ENCODE assay signal across 15 cellular contexts in the genomic region with DNA sequence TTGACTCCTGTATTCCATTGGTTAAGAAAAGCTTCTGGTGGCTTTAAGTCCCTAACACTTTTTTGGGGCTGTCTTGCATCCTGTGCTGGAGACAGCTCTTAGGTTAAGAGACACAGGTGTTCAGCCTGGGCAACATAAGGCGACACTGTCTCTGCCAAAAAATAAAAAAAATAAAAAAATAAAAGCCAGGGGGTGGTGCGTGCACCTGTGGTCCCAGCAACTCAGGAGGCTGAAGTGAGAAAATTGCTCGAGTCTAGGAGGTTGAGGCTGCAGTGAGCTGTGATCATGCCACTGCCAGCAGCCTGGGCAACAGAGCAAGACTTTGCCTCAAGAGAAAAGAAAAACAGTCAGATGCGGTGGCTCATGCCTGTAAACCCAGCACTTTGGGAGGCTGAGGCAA. TPM values are rescaled to one million over a fixed set of nuclear protein-coding genes. Genes with fewer than 3 reads are reported as not detected.
DNase-seq lines count a peak whose midpoint lies in the region; ATAC-seq, FAIRE-seq and TF ChIP-seq lines count a peak whose summit lies in the region.
"Had no signal": no experiment of that assay in that cellular context is flagged by ENCODE, and none has a peak within 500 bp of the region (broad histone marks: within the 10 kb centered on the region; RNA-seq: fewer than 3 reads in every experiment).

No MANE protein-coding gene starts in this region.

- H3K4me1 ChIP-seq in CD8-positive, alpha-beta T cell (ENCODE audit: insufficient read depth, low read length), result peaks cover 26% of the 10 kb centered on the region
- H3K4me1 ChIP-seq in gastrocnemius medialis, result peaks cover 30 to 60% of the 10 kb centered on the region in 2 donors

- peak overlapping the region; percentile 22 for H3K27ac Mint-ChIP-seq in CD8-positive, alpha-beta T cell
- peak overlapping the region; percentile 85 for H3K27ac Mint-ChIP-seq in activated naive CD8-positive, alpha-beta T cell treated with anti-CD3 and anti-CD28 coated beads, Interleukin-2, amount 50 U/mL, for 24 hours

- DNase-seq in CD8-positive, alpha-beta T cell, result no peak
- DNase-seq in activated naive CD8-positive, alpha-beta T cell treated with anti-CD3 and anti-CD28 coated beads, Interleukin-2, amount 50 U/mL, for 24 hours, result no peak
- DNase-seq in gastrocnemius medialis (no peak), frontal cortex (ENCODE audit: low spot score in 2 of 2) (no peak)
- DNase-seq: activated CD8-positive, alpha-beta T cell treated with anti-CD3 and anti-CD28 coated beads, Interleukin-2, amount 10 ng/mL, durations not matched to agents 7 days and 5 days; DMS79; NCI-H187 treated with DMSO at 0.1 percent for 48 hours; NCI-H524; PC-9; substantia nigra had no signal

- H3K36me3 ChIP-seq in CD8-positive, alpha-beta T cell (ENCODE audit: insufficient read depth, low read length), result no peaks in the 10 kb centered on the region
- no peaks in the 10 kb centered on the region for H3K36me3 ChIP-seq in gastrocnemius medialis

- H3K4me3 Mint-ChIP-seq in CD8-positive, alpha-beta T cell, result no peak overlapping the region
- no peak overlapping the region for H3K4me3 Mint-ChIP-seq in activated naive CD8-positive, alpha-beta T cell treated with anti-CD3 and anti-CD28 coated beads, Interleukin-2, amount 50 U/mL, for 24 hours
- H3K4me3 Mint-ChIP-seq: activated CD8-positive, alpha-beta T cell treated with anti-CD3 and anti-CD28 coated beads, Interleukin-2, amount 10 ng/mL, durations not matched to agents 7 days and 5 days had no signal

- CTCF ChIA-PET in CD8-positive, alpha-beta T cell (lab: Charles Lee), result interaction anchor here (0.7 to 3.3 kb wide), 5 partner anchors 28 to 209 kb away, joined by 3 to 12 read pairs (median 6); no protein-coding TSS in a partner anchor

- TF ChIP-seq POLR2A in GM19099 (IDR thresholded peaks at IDR 0.05; ENCODE audit: extremely low read depth, insufficient read length, low read depth) (peak; percentile 46), gastrocnemius medialis (IDR thresholded peaks at IDR 0.05) (no peak)

- FAIRE-seq in frontal cortex (lab: Jason Lieb, UNC), result no peak

- POLR2A ChIA-PET in CD8-positive, alpha-beta T cell (lab: Charles Lee), result interaction anchor here (1.0 kb wide), 1 partner anchor 150 kb away, joined by 4 read pairs; no protein-coding TSS in a partner anchor

- no peaks in the 10 kb centered on the region for H3K27me3 ChIP-seq in CD8-positive, alpha-beta T cell (ENCODE audit: insufficient read depth, low read length)
- no peaks in the 10 kb centered on the region for H3K27me3 ChIP-seq in gastrocnemius medialis

- in situ Hi-C loops in gastrocnemius medialis (cut with MboI; ENCODE audit: low sequenced_read_pairs in 4 of 4), result loop anchor here in 1 of 4 donors (10.0 kb wide), 1 partner anchor 53 kb away; no protein-coding TSS in a partner anchor

- no peak for ATAC-seq in CD8-positive, alpha-beta T cell
- peak; percentile 11 for ATAC-seq in activated naive CD8-positive, alpha-beta T cell treated with anti-CD3 and anti-CD28 coated beads, Interleukin-2, amount 50 U/mL, for 24 hours
- ATAC-seq in gastrocnemius medialis, result no peak
- no peak for ATAC-seq in GM18870 (IDR thresholded peaks at IDR 0.05; ENCODE audit: unreplicated experiment)
- ATAC-seq in HG03175 (IDR thresholded peaks at IDR 0.05; ENCODE audit: unreplicated experiment), result no peak
- ATAC-seq: activated CD8-positive, alpha-beta T cell treated with anti-CD3 and anti-CD28 coated beads, Interleukin-2, amount 10 ng/mL, durations not matched to agents 7 days and 5 days had no signal

- H3K4me3 ChIP-seq in CD8-positive, alpha-beta T cell (ENCODE audit: low read depth, low read length), result no peak overlapping the region
- H3K4me3 ChIP-seq in gastrocnemius medialis, result no peak overlapping the region
- H3K4me3 ChIP-seq: GM23248, PC-9 had no signal

- no peaks in the 10 kb centered on the region for H3K9me3 Mint-ChIP-seq in CD8-positive, alpha-beta T cell
- H3K9me3 Mint-ChIP-seq in activated naive CD8-positive, alpha-beta T cell treated with anti-CD3 and anti-CD28 coated beads, Interleukin-2, amount 50 U/mL, for 24 hours, result no peaks in the 10 kb centered on the region

- no peaks in the 10 kb centered on the region for H3K9me3 ChIP-seq in CD8-positive, alpha-beta T cell (ENCODE audit: low read length)
- H3K9me3 ChIP-seq in gastrocnemius medialis, result no peaks in the 10 kb centered on the region

- no peak for TF ChIP-seq CTCF in CD8-positive, alpha-beta T cell (IDR thresholded peaks at IDR 0.05)
- TF ChIP-seq CTCF in gastrocnemius medialis (IDR thresholded peaks at IDR 0.05 in 4 of 5, conservative IDR thresholded peaks at IDR 0.05 in 1 of 5), result no peak

- intact Hi-C loops in CD8-positive, alpha-beta T cell (cut with DNase I, micrococcal nuclease), result loop anchor here in 1 of 2 experiments (10.0 kb wide), 1 partner anchor 203 kb away; no protein-coding TSS in a partner anchor
- intact Hi-C loops in gastrocnemius medialis (cut with DNase I; ENCODE audit: low total_unique reads), result loop anchor here (5.0 kb wide), 3 partner anchors 55 to 155 kb away; partner anchors contain the start of genes NCOA3 and ZMYND8

- peaks cover 26% of the 10 kb centered on the region for H3K4me1 Mint-ChIP-seq in CD8-positive, alpha-beta T cell (ENCODE audit: low read depth)
- H3K4me1 Mint-ChIP-seq in activated naive CD8-positive, alpha-beta T cell treated with anti-CD3 and anti-CD28 coated beads, Interleukin-2, amount 50 U/mL, for 24 hours, result peaks cover 44% of the 10 kb centered on the region

- H3K27me3 Mint-ChIP-seq in CD8-positive, alpha-beta T cell (ENCODE audit: low read depth), result no peaks in the 10 kb centered on the region
- no peaks in the 10 kb centered on the region for H3K27me3 Mint-ChIP-seq in activated naive CD8-positive, alpha-beta T cell treated with anti-CD3 and anti-CD28 coated beads, Interleukin-2, amount 50 U/mL, for 24 hours

- no peaks in the 10 kb centered on the region for H3K36me3 Mint-ChIP-seq in CD8-positive, alpha-beta T cell
- H3K36me3 Mint-ChIP-seq in activated naive CD8-positive, alpha-beta T cell treated with anti-CD3 and anti-CD28 coated beads, Interleukin-2, amount 50 U/mL, for 24 hours (ENCODE audit: low read depth), result no peaks in the 10 kb centered on the region

- no peak overlapping the region for H3K27ac ChIP-seq in CD8-positive, alpha-beta T cell (ENCODE audit: low read depth, low read length)
- H3K27ac ChIP-seq in gastrocnemius medialis, result peak overlapping the region; percentile 91 to 94 (median 91)
- H3K27ac ChIP-seq: C4-2B, GM23248, PC-9 had no signal

RNA-seq across cellular contexts. Expression of gene ZMYND8, which starts 55.6 kb away (rescaled TPM):
- 10 to 100 TPM; 23.2 to 27.0 TPM for total RNA-seq in CD8-positive, alpha-beta T cell
- total RNA-seq in gastrocnemius medialis, result 10 to 100 TPM; 15.1 to 32.2 (median 19.7) TPM
- total RNA-seq in frontal cortex, result 36.7 TPM
